In genomic region chr11:66616379-66617147, GRCh38 we compare ENCODE assay signal across 8 cellular contexts. TPM values are rescaled to one million over a fixed set of nuclear protein-coding genes. Genes with fewer than 3 reads are reported as not detected.
DNase-seq lines count a peak whose midpoint lies in the region; ATAC-seq and TF ChIP-seq lines count a peak whose summit lies in the region.

A gene with protein sequence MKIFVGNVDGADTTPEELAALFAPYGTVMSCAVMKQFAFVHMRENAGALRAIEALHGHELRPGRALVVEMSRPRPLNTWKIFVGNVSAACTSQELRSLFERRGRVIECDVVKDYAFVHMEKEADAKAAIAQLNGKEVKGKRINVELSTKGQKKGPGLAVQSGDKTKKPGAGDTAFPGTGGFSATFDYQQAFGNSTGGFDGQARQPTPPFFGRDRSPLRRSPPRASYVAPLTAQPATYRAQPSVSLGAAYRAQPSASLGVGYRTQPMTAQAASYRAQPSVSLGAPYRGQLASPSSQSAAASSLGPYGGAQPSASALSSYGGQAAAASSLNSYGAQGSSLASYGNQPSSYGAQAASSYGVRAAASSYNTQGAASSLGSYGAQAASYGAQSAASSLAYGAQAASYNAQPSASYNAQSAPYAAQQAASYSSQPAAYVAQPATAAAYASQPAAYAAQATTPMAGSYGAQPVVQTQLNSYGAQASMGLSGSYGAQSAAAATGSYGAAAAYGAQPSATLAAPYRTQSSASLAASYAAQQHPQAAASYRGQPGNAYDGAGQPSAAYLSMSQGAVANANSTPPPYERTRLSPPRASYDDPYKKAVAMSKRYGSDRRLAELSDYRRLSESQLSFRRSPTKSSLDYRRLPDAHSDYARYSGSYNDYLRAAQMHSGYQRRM (plus strand): TSS chr11:66616630. CDS start chr11:66616721, 91 bp downstream.

- intact Hi-C loops in ascending aorta (cut with DNase I) (loop anchor here (1.0 to 5.0 kb wide), 6 partner anchors 14 to 70 kb away; partner anchors contain the start of genes ACTN3, CCDC87, CCS and RBM4), right cardiac atrium (cut with DNase I) (no loop called here), vagina (cut with DNase I) (no loop called here)

- H3K36me3 Mint-ChIP-seq in T-helper 2 cell treated with Interferon-gamma antibody and Interleukin-4, amounts not matched to agents 5 μg/mL and 100 μg/mL, for 36 hours (ENCODE audit: low read depth) = peaks cover 53% of the 10 kb centered on the region

- H3K4me1 ChIP-seq in ascending aorta (peaks cover 6 to 30% of the 10 kb centered on the region in 2 donors), right cardiac atrium (ENCODE audit: control insufficient read depth, insufficient read depth, low read length) (peaks cover 2% of the 10 kb centered on the region), vagina (peaks cover 51% of the 10 kb centered on the region)

- H3K4me3 Mint-ChIP-seq in T-helper 2 cell treated with Interferon-gamma antibody and Interleukin-4, amounts not matched to agents 5 μg/mL and 100 μg/mL, for 36 hours = peak within 1 kb of the TSS; percentile 99

- WGBS in right cardiac atrium = under 1% methylated on average over 90 of the region's 90 CpGs

- H3K27ac ChIP-seq in ascending aorta = peak within 1 kb of the TSS; percentile 92 to 95
- H3K27ac ChIP-seq in right cardiac atrium (ENCODE audit: low read length) = peak within 1 kb of the TSS; percentile 84
- peak within 1 kb of the TSS; percentile 94 for H3K27ac ChIP-seq in vagina

- peak; percentile 91 for ATAC-seq in GM18502 (IDR thresholded peaks at IDR 0.05; ENCODE audit: poor library complexity, unreplicated experiment)
- ATAC-seq in HG02970 (IDR thresholded peaks at IDR 0.05; ENCODE audit: low FRiP score, unreplicated experiment) = peak; percentile 87
- peak; percentile 98 for ATAC-seq in right cardiac atrium

- DNase-seq in NCI-H1930 (lab: John Stamatoyannopoulos, UW) (peak; percentile 97 to 98), ascending aorta (ENCODE audit: low spot score in 2 of 2) (peak; percentile 96 to 99), right cardiac atrium (peak; percentile 99), putamen (ENCODE audit: low spot score) (peak; percentile 99), vagina (ENCODE audit: extremely low spot score in 2 of 2) (peak; percentile 98 to 100)
- peak; percentile 98 for DNase-seq in T-helper 2 cell treated with Interferon-gamma antibody and Interleukin-4, amounts not matched to agents 5 μg/mL and 100 μg/mL, for 36 hours (ENCODE audit: low spot score)

- TF ChIP-seq POLR2A in vagina (IDR thresholded peaks at IDR 0.05) = peak; percentile 85 to 99

- H3K36me3 ChIP-seq in ascending aorta = no peaks in the 10 kb centered on the region
- no peaks in the 10 kb centered on the region for H3K36me3 ChIP-seq in vagina

- no peak for TF ChIP-seq CTCF in ascending aorta (IDR thresholded peaks at IDR 0.05)
- TF ChIP-seq CTCF in vagina (IDR thresholded peaks at IDR 0.05) = no peak

- H3K4me1 Mint-ChIP-seq in T-helper 2 cell treated with Interferon-gamma antibody and Interleukin-4, amounts not matched to agents 5 μg/mL and 100 μg/mL, for 36 hours (ENCODE audit: low read depth) = peaks cover 28% of the 10 kb centered on the region

- no peaks in the 10 kb centered on the region for H3K27me3 Mint-ChIP-seq in T-helper 2 cell treated with Interferon-gamma antibody and Interleukin-4, amounts not matched to agents 5 μg/mL and 100 μg/mL, for 36 hours (ENCODE audit: low read depth)

- H3K9me3 ChIP-seq in ascending aorta = no peaks in the 10 kb centered on the region
- H3K9me3 ChIP-seq in right cardiac atrium (ENCODE audit: control insufficient read depth, low read length) = no peaks in the 10 kb centered on the region
- no peaks in the 10 kb centered on the region for H3K9me3 ChIP-seq in vagina

- H3K27ac Mint-ChIP-seq in T-helper 2 cell treated with Interferon-gamma antibody and Interleukin-4, amounts not matched to agents 5 μg/mL and 100 μg/mL, for 36 hours = peak within 1 kb of the TSS; percentile 98

- no peaks in the 10 kb centered on the region for H3K9me3 Mint-ChIP-seq in T-helper 2 cell treated with Interferon-gamma antibody and Interleukin-4, amounts not matched to agents 5 μg/mL and 100 μg/mL, for 36 hours

- H3K4me3 ChIP-seq in ascending aorta (peak within 1 kb of the TSS; percentile 63 to 85), right cardiac atrium (ENCODE audit: low read length) (peak within 1 kb of the TSS; percentile 59), vagina (peak within 1 kb of the TSS; percentile 64 to 88)

- H3K27me3 ChIP-seq in ascending aorta (no peaks in the 10 kb centered on the region), right cardiac atrium (ENCODE audit: control insufficient read depth, insufficient read depth) (no peaks in the 10 kb centered on the region), vagina (no peaks in the 10 kb centered on the region)

RNA-seq across cellular contexts. Expression of the gene that starts here (rescaled TPM):
- total RNA-seq in ascending aorta = 39.2 TPM
- 10 to 100 TPM; 30.8 to 45.6 (median 33.6) TPM for total RNA-seq in right cardiac atrium
- 28.1 TPM for polyA plus RNA-seq in right cardiac atrium
- 34.9 TPM for total RNA-seq in vagina

Comparison
In these comparisons a context has a peak if more than half of its experiments do, and no peak if none do; other contexts are left out.
1. Peak in every context shown above with its lines: DNase-seq, ATAC-seq, H3K4me3 ChIP-seq and H3K27ac ChIP-seq.